ENCODE assay signal across 17 cellular contexts in genomic region chr13:50389726-50390125, GRCh38.
DNase-seq lines count a peak whose midpoint lies in the region; ATAC-seq and TF ChIP-seq lines count a peak whose summit lies in the region.
"Had no signal": no experiment of that assay in that cellular context is flagged by ENCODE, and none has a peak within 500 bp of the region (broad histone marks: within the 10 kb centered on the region; RNA-seq: fewer than 3 reads in every experiment).

No MANE protein-coding gene starts in this region.

- H4K91ac ChIP-seq in neuronal stem cell (ENCODE audit: low read depth, low read length, poor library complexity): no peak overlapping the region

- no peak overlapping the region for H3K4me2 ChIP-seq in neuronal stem cell (ENCODE audit: insufficient read depth, low read length, poor library complexity, severe bottlenecking)

- H3K9ac ChIP-seq in neuronal stem cell (ENCODE audit: low read depth, low read length, poor library complexity): no peak overlapping the region

- H3K4ac ChIP-seq in neuronal stem cell (ENCODE audit: low read length): no peak overlapping the region

- H3K27ac ChIP-seq in left ventricle myocardium inferior (replicated peaks) (peak overlapping the region; percentile 31), right atrium auricular region (no peak overlapping the region), neuronal stem cell (replicated peaks; ENCODE audit: low read length) (no peak overlapping the region)
- H3K27ac ChIP-seq: HL-60, prostate gland had no signal

- H3K36me3 ChIP-seq in left ventricle myocardium inferior: no peaks in the 10 kb centered on the region
- H3K36me3 ChIP-seq in right atrium auricular region: no peaks in the 10 kb centered on the region
- H3K36me3 ChIP-seq in neuronal stem cell (replicated peaks in 1 of 2; ENCODE audit: control insufficient read depth in 2 of 2, insufficient read depth in 2 of 2, low read length in 2 of 2): no peaks in the 10 kb centered on the region
- H3K36me3 ChIP-seq: prostate gland had no signal

- H3K9me3 Mint-ChIP-seq in endothelial cell (ENCODE audit: unreplicated experiment) (no peaks in the 10 kb centered on the region), CD14-positive monocyte (no peaks in the 10 kb centered on the region)
- H3K9me3 Mint-ChIP-seq: activated CD4-positive, alpha-beta memory T cell treated with anti-CD3 and anti-CD28 coated beads for 36 hours; naive thymus-derived CD4-positive, alpha-beta T cell; stimulated activated naive B cell treated with anti-CD40 and anti-IgM and Interleukin-4, amounts not matched to agents 10 μg/mL and 1 μg/mL and 100 μg/mL, for 72 hours; type B pancreatic cell had no signal

- no peak overlapping the region for H2BK12ac ChIP-seq in neuronal stem cell (ENCODE audit: low read length)

- no peak for ATAC-seq in HG02623 (IDR thresholded peaks at IDR 0.05; ENCODE audit: unreplicated experiment)
- ATAC-seq: K562; naive thymus-derived CD4-positive, alpha-beta T cell; stimulated activated naive B cell treated with anti-CD40 and anti-IgM and Interleukin-4, amounts not matched to agents 10 μg/mL and 1 μg/mL and 100 μg/mL, for 72 hours had no signal

- no peak overlapping the region for H4K8ac ChIP-seq in neuronal stem cell (ENCODE audit: low read depth, low read length)

- no peak overlapping the region for H2BK120ac ChIP-seq in neuronal stem cell (ENCODE audit: low read depth, low read length)

- H3K23ac ChIP-seq in neuronal stem cell (ENCODE audit: low read depth, low read length, poor library complexity): no peak overlapping the region

- H3K4me3 Mint-ChIP-seq in endothelial cell (ENCODE audit: unreplicated experiment) (no peak overlapping the region), CD14-positive monocyte (no peak overlapping the region)
- H3K4me3 Mint-ChIP-seq: activated CD4-positive, alpha-beta memory T cell treated with anti-CD3 and anti-CD28 coated beads for 36 hours; naive thymus-derived CD4-positive, alpha-beta T cell; stimulated activated naive B cell treated with anti-CD40 and anti-IgM and Interleukin-4, amounts not matched to agents 10 μg/mL and 1 μg/mL and 100 μg/mL, for 72 hours; type B pancreatic cell had no signal

- DNase-seq in left ventricle myocardium inferior: no peak
- no peak for DNase-seq in right atrium auricular region (ENCODE audit: low spot score)
- DNase-seq in NCI-H510A treated with DMSO at 0.1 percent for 48 hours (lab: John Stamatoyannopoulos, UW): peak; percentile 80
- peak; percentile 16 for DNase-seq in endothelial cell (ENCODE audit: low spot score)
- no peak for DNase-seq in neuronal stem cell (ENCODE audit: low spot score)
- DNase-seq in CD14-positive monocyte (ENCODE audit: low spot score): no peak
- DNase-seq in globus pallidus (ENCODE audit: low spot score): no peak
- DNase-seq: activated CD4-positive, alpha-beta memory T cell treated with anti-CD3 and anti-CD28 coated beads for 36 hours; activated T-cell treated with anti-CD3 and anti-CD28 coated beads, Interleukin-2, amount 50 U/mL, for 48 hours; naive thymus-derived CD4-positive, alpha-beta T cell; stimulated activated naive B cell treated with anti-CD40 and anti-IgM and Interleukin-4, amounts not matched to agents 10 μg/mL and 1 μg/mL and 100 μg/mL, for 72 hours; SW 1271 had no signal

- no peak overlapping the region for H3K18ac ChIP-seq in neuronal stem cell (ENCODE audit: low read length)

- H2AFZ ChIP-seq in neuronal stem cell (ENCODE audit: low read length): no peak overlapping the region

- no peak overlapping the region for H2AK5ac ChIP-seq in neuronal stem cell (ENCODE audit: low read depth, low read length)

- no peak overlapping the region for H2BK15ac ChIP-seq in neuronal stem cell (ENCODE audit: low read length)

- WGBS in neuronal stem cell (ENCODE audit: extremely low coverage in 2 of 2, insufficient read length in 2 of 2, insufficient replicate concordance in 1 of 2), 2 donors: no CpG with 5 or more reads among the region's 4 CpGs

- H3K9me3 ChIP-seq in left ventricle myocardium inferior (replicated peaks) (no peaks in the 10 kb centered on the region), right atrium auricular region (no peaks in the 10 kb centered on the region), neuronal stem cell (replicated peaks in 1 of 2; ENCODE audit: control insufficient read depth in 2 of 2, insufficient read depth in 1 of 2, low read depth in 1 of 2, low read length in 2 of 2) (no peaks in the 10 kb centered on the region)
- H3K9me3 ChIP-seq: prostate gland had no signal

- no peak for TF ChIP-seq CTCF in left ventricle myocardium inferior (IDR thresholded peaks at IDR 0.05; ENCODE audit: borderline replicate concordance)
- TF ChIP-seq CTCF in right atrium auricular region (IDR thresholded peaks at IDR 0.05): no peak
- no peak for TF ChIP-seq CTCF in endothelial cell (IDR thresholded peaks at IDR 0.05; ENCODE audit: unreplicated experiment)
- TF ChIP-seq CTCF in CD14-positive monocyte (IDR thresholded peaks at IDR 0.05): no peak

- peaks cover 33% of the 10 kb centered on the region for H3K4me1 ChIP-seq in left ventricle myocardium inferior
- peaks cover 0 to 30% of the 10 kb centered on the region in 2 donors for H3K4me1 ChIP-seq in right atrium auricular region
- H3K4me1 ChIP-seq in neuronal stem cell (ENCODE audit: control insufficient read depth in 2 of 2, insufficient read depth in 1 of 2, low read depth in 1 of 2, low read length in 2 of 2): peaks cover 10 to 11% of the 10 kb centered on the region in 2 donors
- H3K4me1 ChIP-seq: prostate gland had no signal

- H3K27me3 Mint-ChIP-seq in endothelial cell (ENCODE audit: unreplicated experiment) (no peaks in the 10 kb centered on the region), CD14-positive monocyte (ENCODE audit: low read depth in 3 of 3) (no peaks in the 10 kb centered on the region)
- H3K27me3 Mint-ChIP-seq: stimulated activated naive B cell treated with anti-CD40 and anti-IgM and Interleukin-4, amounts not matched to agents 10 μg/mL and 1 μg/mL and 100 μg/mL, for 72 hours; type B pancreatic cell had no signal

- H3K27ac Mint-ChIP-seq in endothelial cell (ENCODE audit: unreplicated experiment) (peak overlapping the region; percentile 98), CD14-positive monocyte (peak overlapping the region in 1 of 7 donors; percentile 20)
- H3K27ac Mint-ChIP-seq: activated CD4-positive, alpha-beta memory T cell treated with anti-CD3 and anti-CD28 coated beads for 36 hours; naive thymus-derived CD4-positive, alpha-beta T cell; stimulated activated naive B cell treated with anti-CD40 and anti-IgM and Interleukin-4, amounts not matched to agents 10 μg/mL and 1 μg/mL and 100 μg/mL, for 72 hours; type B pancreatic cell had no signal

- no peaks in the 10 kb centered on the region for H3K36me3 Mint-ChIP-seq in endothelial cell (ENCODE audit: low read depth, unreplicated experiment)
- H3K36me3 Mint-ChIP-seq in CD14-positive monocyte: no peaks in the 10 kb centered on the region
- H3K36me3 Mint-ChIP-seq: activated CD4-positive, alpha-beta memory T cell treated with anti-CD3 and anti-CD28 coated beads for 36 hours; naive thymus-derived CD4-positive, alpha-beta T cell; stimulated activated naive B cell treated with anti-CD40 and anti-IgM and Interleukin-4, amounts not matched to agents 10 μg/mL and 1 μg/mL and 100 μg/mL, for 72 hours; type B pancreatic cell had no signal

- no peak overlapping the region for H3K14ac ChIP-seq in neuronal stem cell (ENCODE audit: low read length)

- intact Hi-C loops in left ventricle myocardium inferior (cut with micrococcal nuclease) (loop anchor here (10.0 kb wide), 1 partner anchor 125 kb away; no protein-coding TSS in a partner anchor), CD14-positive monocyte (cut with micrococcal nuclease) (no loop called here)

- no peak overlapping the region for H3K4me3 ChIP-seq in left ventricle myocardium inferior
- no peak overlapping the region for H3K4me3 ChIP-seq in right atrium auricular region
- H3K4me3 ChIP-seq in neuronal stem cell (ENCODE audit: low read length in 2 of 2): no peak overlapping the region
- H3K4me3 ChIP-seq: K562, prostate gland had no signal

- H3K4me1 Mint-ChIP-seq in endothelial cell (ENCODE audit: unreplicated experiment): peaks cover 50% of the 10 kb centered on the region
- H3K4me1 Mint-ChIP-seq in CD14-positive monocyte: peaks cover 9% of the 10 kb centered on the region

- H2BK5ac ChIP-seq in neuronal stem cell (ENCODE audit: low read length): no peak overlapping the region

- H3K27me3 ChIP-seq in left ventricle myocardium inferior (ENCODE audit: low read depth) (no peaks in the 10 kb centered on the region), right atrium auricular region (no peaks in the 10 kb centered on the region), neuronal stem cell (ENCODE audit: control insufficient read depth in 3 of 3, insufficient read depth in 3 of 3, low read depth in 1 of 3, low read length in 3 of 3) (no peaks in the 10 kb centered on the region)

- H3K79me1 ChIP-seq in neuronal stem cell (ENCODE audit: low read depth, low read length): no peaks in the 10 kb centered on the region

Comparison
In these comparisons a context has a peak if more than half of its experiments do, and no peak if none do; other contexts are left out.
1. DNase-seq: peak in NCI-H510A treated with DMSO at 0.1 percent for 48 hours (single experiment) and endothelial cell (single experiment); none in left ventricle myocardium inferior (single experiment), right atrium auricular region (single experiment), neuronal stem cell (single experiment), CD14-positive monocyte (single experiment) and globus pallidus (single experiment).